In the genomic region with DNA sequence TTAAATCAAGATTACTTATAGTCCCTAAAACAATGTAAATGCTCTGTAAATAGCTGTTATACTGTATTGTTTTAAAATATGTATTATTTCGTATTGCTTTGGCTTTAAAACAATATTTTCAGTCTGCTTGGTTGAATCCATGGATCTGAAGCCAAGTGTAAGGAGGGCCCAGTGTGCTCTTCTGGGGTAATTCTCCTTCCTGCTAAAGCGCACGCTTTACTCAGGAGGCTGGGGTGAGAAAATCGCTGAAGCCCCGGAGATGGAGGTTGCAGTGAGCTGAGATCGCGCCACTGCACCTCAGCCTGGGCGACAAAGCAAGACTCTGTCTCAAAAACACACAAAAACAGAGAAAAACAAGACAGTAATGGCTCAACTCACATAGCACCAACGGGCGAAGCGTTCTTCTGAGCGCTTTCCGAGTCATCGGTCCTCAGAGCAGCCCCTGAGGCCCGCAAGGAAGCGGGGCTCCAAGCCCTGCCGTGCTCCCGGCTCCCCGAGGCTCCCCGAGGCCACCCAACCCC, we compare ENCODE assay signal across 6 cellular contexts. TPM values are rescaled to one million over a fixed set of nuclear protein-coding genes. Genes with fewer than 3 reads are reported as not detected.
DNase-seq lines count a peak whose midpoint lies in the region; FAIRE-seq and TF ChIP-seq lines count a peak whose summit lies in the region.

No MANE protein-coding gene starts in this region.

- TF ChIP-seq CTCF in 22Rv1 (IDR thresholded peaks at IDR 0.05) = no peak

- H3K27ac ChIP-seq in 22Rv1 = peak overlapping the region; percentile 67
- H3K27ac ChIP-seq in muscle layer of colon (ENCODE audit: low read depth, low read length) = peak overlapping the region; percentile 34

- DNase-seq in H54 (ENCODE audit: insufficient read length, low spot score) (no peak), amniotic epithelial cell (ENCODE audit: low read depth) (peak; percentile 6), DMS114 treated with DMSO at 0.1 percent for 48 hours (lab: John Stamatoyannopoulos, UW; ENCODE audit: unreplicated experiment) (no peak), HT-29 (ENCODE audit: low spot score) (no peak)

- no peak for FAIRE-seq in H54 (lab: Jason Lieb, UNC)

- no peaks in the 10 kb centered on the region for H3K27me3 ChIP-seq in muscle layer of colon (ENCODE audit: control insufficient read depth in 1 of 2, insufficient read depth in 2 of 2, low read length in 2 of 2)

- peak overlapping the region; percentile 74 to 77 for H3K4me3 ChIP-seq in muscle layer of colon (ENCODE audit: low read depth in 1 of 2, low read length in 2 of 2)

- peak; percentile 79 for TF ChIP-seq POLR2A in H54 (IDR thresholded peaks at IDR 0.05; ENCODE audit: low read depth, low read length)

- peaks cover 16% of the 10 kb centered on the region for H3K4me1 ChIP-seq in muscle layer of colon (ENCODE audit: insufficient read depth, low read length)

- no peaks in the 10 kb centered on the region for H3K9me3 ChIP-seq in muscle layer of colon (ENCODE audit: low read length)

- peak overlapping the region; percentile 50 for H3K9ac ChIP-seq in muscle layer of colon (ENCODE audit: low read length)

- no peaks in the 10 kb centered on the region for H3K36me3 ChIP-seq in muscle layer of colon (ENCODE audit: insufficient read depth, low read length)

RNA-seq across cellular contexts. Expression of gene IDUA, which starts 0.4 kb away (rescaled TPM):
- 39.7 and 53.5 TPM in 2 replicates for total RNA-seq in HT-29 (2014; rRNA removed; shearing (Covaris generic))

RNA-seq across cellular contexts. Expression of gene SLC26A1, which starts 6.7 kb away (rescaled TPM):
- 5.8 and 6.2 TPM in 2 replicates for total RNA-seq in HT-29 (2014; rRNA removed; shearing (Covaris generic))

RNA-seq across cellular contexts. Expression of gene DGKQ, which starts 13.1 kb away (rescaled TPM):
- 46.7 and 50.5 TPM in 2 replicates for total RNA-seq in HT-29 (2014; rRNA removed; shearing (Covaris generic))

RNA-seq across cellular contexts. Expression of gene FGFRL1, which starts 24.9 kb away (rescaled TPM):
- total RNA-seq in HT-29 (2014; rRNA removed; shearing (Covaris generic)) = 74.9 and 76.9 TPM in 2 replicates

RNA-seq across cellular contexts. Expression of gene TMEM175, which starts 54.2 kb away (rescaled TPM):
- 13.7 and 33.0 TPM in 2 replicates for total RNA-seq in HT-29 (2014; rRNA removed; shearing (Covaris generic))
